Comparison of ENCODE assay signal across 8 cellular contexts in genomic region chr14:101761881-101762529, GRCh38. TPM values are rescaled to one million over a fixed set of nuclear protein-coding genes. Genes with fewer than 3 reads are reported as not detected.
DNase-seq lines count a peak whose midpoint lies in the region; ATAC-seq, FAIRE-seq and TF ChIP-seq lines count a peak whose summit lies in the region.

No MANE protein-coding gene starts in this region.

- H3K4me1 ChIP-seq in NT2/D1 (ENCODE audit: insufficient read depth, insufficient read length) (peaks cover under 1% of the 10 kb centered on the region), rectal smooth muscle tissue (ENCODE audit: control insufficient read depth, insufficient read depth, low read length) (no peaks in the 10 kb centered on the region)

- DNase-seq in GM12892 (ENCODE audit: insufficient read length) (peak; percentile 55), HFF-Myc (ENCODE audit: extremely low read depth, low read depth) (no peak), NT2/D1 (ENCODE audit: low read depth, low spot score) (no peak), left cardiac atrium (peak; percentile 59), NCI-H510A (lab: John Stamatoyannopoulos, UW) (no peak), inferior parietal cortex (ENCODE audit: extremely low spot score) (no peak)
- peak; percentile 53 for DNase-seq in activated naive CD4-positive, alpha-beta T cell treated with anti-CD3 and anti-CD28 coated beads for 36 hours

- H3K4me3 ChIP-seq in HFF-Myc (replicated peaks; ENCODE audit: low read depth, low read length) (peak overlapping the region; percentile 43), NT2/D1 (ENCODE audit: insufficient read length, low read depth) (peak overlapping the region; percentile 46), rectal smooth muscle tissue (ENCODE audit: low read length) (peak overlapping the region; percentile 72)

- peak overlapping the region; percentile 91 for H3K4me3 Mint-ChIP-seq in activated naive CD4-positive, alpha-beta T cell treated with anti-CD3 and anti-CD28 coated beads for 36 hours

- intact Hi-C loops in activated naive CD4-positive, alpha-beta T cell treated with anti-CD3 and anti-CD28 coated beads for 36 hours (cut with micrococcal nuclease), result loop anchor here (2.0 to 5.0 kb wide), 3 partner anchors 200 to 555 kb away; partner anchors contain the start of genes DYNC1H1, WDR20 and ZNF839
- intact Hi-C loops in left cardiac atrium (cut with DNase I), result loop anchor here (10.0 kb wide), 1 partner anchor 203 kb away; the partner anchor contains the start of gene DYNC1H1 (in 2 of the 2)

- peak overlapping the region; percentile 72 for H3K9ac ChIP-seq in NT2/D1 (ENCODE audit: insufficient read length, low read depth)
- H3K9ac ChIP-seq in rectal smooth muscle tissue (ENCODE audit: low read length), result peak overlapping the region; percentile 42

- H3K27me3 Mint-ChIP-seq in activated naive CD4-positive, alpha-beta T cell treated with anti-CD3 and anti-CD28 coated beads for 36 hours (ENCODE audit: low read depth), result no peaks in the 10 kb centered on the region

- CTCF ChIA-PET in activated naive CD4-positive, alpha-beta T cell treated with anti-CD3 and anti-CD28 coated beads for 36 hours (lab: Charles Lee), result interaction anchor here (0.9 to 1.2 kb wide), 3 partner anchors 8 to 84 kb away, joined by 3 to 7 read pairs (median 3); no protein-coding TSS in a partner anchor

- H3K27ac ChIP-seq in rectal smooth muscle tissue (ENCODE audit: low read depth, low read length), result peak overlapping the region; percentile 68

- H3K36me3 ChIP-seq in NT2/D1 (ENCODE audit: insufficient read depth, insufficient read length, low read length), result peaks cover 23% of the 10 kb centered on the region
- no peaks in the 10 kb centered on the region for H3K36me3 ChIP-seq in rectal smooth muscle tissue (ENCODE audit: control insufficient read depth, insufficient read depth, low read length)

- no peak for ATAC-seq in left cardiac atrium

- peak overlapping the region; percentile 79 for H3K27ac Mint-ChIP-seq in activated naive CD4-positive, alpha-beta T cell treated with anti-CD3 and anti-CD28 coated beads for 36 hours

- no peaks in the 10 kb centered on the region for H3K9me3 ChIP-seq in NT2/D1 (ENCODE audit: insufficient read depth, low read length)

- H3K36me3 Mint-ChIP-seq in activated naive CD4-positive, alpha-beta T cell treated with anti-CD3 and anti-CD28 coated beads for 36 hours (ENCODE audit: low read depth), result peaks cover 24% of the 10 kb centered on the region

- TF ChIP-seq POLR2A in GM12892 (IDR thresholded peaks at IDR 0.05; ENCODE audit: low read depth, low read length), result no peak

- FAIRE-seq in GM12892 (lab: Jason Lieb, UNC), result no peak

- no peak for TF ChIP-seq CTCF in HFF-Myc (IDR thresholded peaks at IDR 0.05; ENCODE audit: low read depth, low read length, missing control alignments)

- no peaks in the 10 kb centered on the region for H3K9me3 Mint-ChIP-seq in activated naive CD4-positive, alpha-beta T cell treated with anti-CD3 and anti-CD28 coated beads for 36 hours

- no peaks in the 10 kb centered on the region for H3K27me3 ChIP-seq in NT2/D1 (ENCODE audit: insufficient read depth, insufficient read length)
- H3K27me3 ChIP-seq in rectal smooth muscle tissue (ENCODE audit: control insufficient read depth, insufficient read depth, low read length), result no peaks in the 10 kb centered on the region

- peaks cover 50% of the 10 kb centered on the region for H3K4me1 Mint-ChIP-seq in activated naive CD4-positive, alpha-beta T cell treated with anti-CD3 and anti-CD28 coated beads for 36 hours (ENCODE audit: low read depth)

RNA-seq across cellular contexts. Expression of gene PPP2R5C, which starts 0.5 kb away (rescaled TPM):
- 106 TPM for polyA plus RNA-seq in GM12892 (2012; ENCODE audit: missing spikeins)
- total RNA-seq in activated naive CD4-positive, alpha-beta T cell treated with anti-CD3 and anti-CD28 coated beads for 36 hours, result 100 to 1,000 TPM; 280 to 294 TPM
- total RNA-seq in left cardiac atrium, result 100 to 1,000 TPM; 126 to 142 TPM

Comparison
In these comparisons a context has a peak if more than half of its experiments do, and no peak if none do; other contexts are left out.
1. DNase-seq: peak in GM12892 (single experiment), activated naive CD4-positive, alpha-beta T cell treated with anti-CD3 and anti-CD28 coated beads for 36 hours (single experiment) and left cardiac atrium (single experiment); none in HFF-Myc (single experiment), NT2/D1 (single experiment), NCI-H510A (single experiment) and inferior parietal cortex (single experiment).
2. Peak in every context shown above with its lines, with median percentiles within 50 percentile points of each other: H3K4me3 ChIP-seq.